ENCODE assay signal across 15 cellular contexts in the genomic region with DNA sequence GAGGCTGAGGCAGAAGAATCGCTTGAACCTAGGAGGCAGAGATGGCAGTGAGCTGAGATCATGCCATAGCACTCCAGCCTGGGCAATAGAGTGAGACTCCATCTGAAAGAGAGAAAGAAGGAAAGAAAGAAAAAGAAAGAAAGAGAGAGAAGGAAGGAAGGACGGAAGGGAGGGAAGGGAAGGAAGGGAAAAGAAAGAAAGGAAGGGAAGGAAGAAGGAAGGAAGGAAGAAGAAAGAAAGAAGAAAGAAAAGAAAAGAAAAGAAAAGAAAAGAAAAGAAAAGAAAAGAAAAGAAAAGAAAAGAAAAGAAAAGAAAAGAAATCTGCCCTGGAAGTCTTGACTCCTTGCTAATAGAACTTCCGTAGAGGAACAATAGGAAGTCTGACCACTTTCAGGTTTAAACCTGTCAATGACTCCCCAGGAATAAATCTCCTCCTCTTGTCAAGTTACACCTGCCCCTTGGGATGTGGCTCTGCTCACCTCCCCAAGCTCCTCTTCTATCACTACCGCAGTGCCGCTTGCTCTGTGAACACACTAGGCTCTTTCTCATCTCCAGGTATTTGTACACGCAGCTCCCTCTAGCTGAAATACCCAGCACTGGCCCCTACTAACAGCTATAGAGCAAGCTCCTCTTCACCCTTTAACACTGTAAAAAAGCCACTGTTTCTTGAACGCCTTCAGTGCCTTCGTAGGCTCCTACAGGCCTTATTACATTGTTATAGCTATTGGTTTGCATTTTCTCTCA.
DNase-seq lines count a peak whose midpoint lies in the region; ATAC-seq and TF ChIP-seq lines count a peak whose summit lies in the region.
"Had no signal": no experiment of that assay in that cellular context is flagged by ENCODE, and none has a peak within 500 bp of the region (broad histone marks: within the 10 kb centered on the region; RNA-seq: fewer than 3 reads in every experiment).

No MANE protein-coding gene starts in this region.

- H3K4me3 Mint-ChIP-seq in activated T-cell treated with anti-CD3 and anti-CD28 coated beads, Interleukin-2, amount 50 U/mL, for 4 hours = no peak overlapping the region
- H3K4me3 Mint-ChIP-seq: activated naive CD8-positive, alpha-beta T cell treated with anti-CD3 and anti-CD28 coated beads for 36 hours; nephron had no signal

- no peak overlapping the region for H3K4me3 ChIP-seq in choroid plexus epithelial cell (ENCODE audit: low read depth, low read length)
- H3K4me3 ChIP-seq in retinal pigment epithelial cell (ENCODE audit: low read length) = no peak overlapping the region
- H3K4me3 ChIP-seq: colonic mucosa, skin epidermis, thyroid gland had no signal

- peaks cover 11% of the 10 kb centered on the region for H3K27me3 Mint-ChIP-seq in activated T-cell treated with anti-CD3 and anti-CD28 coated beads, Interleukin-2, amount 50 U/mL, for 4 hours (ENCODE audit: low read depth)

- TF ChIP-seq CTCF in choroid plexus epithelial cell (conservative IDR thresholded peaks at IDR 0.05; ENCODE audit: low read depth, low read length) (peak; percentile 44), retinal pigment epithelial cell (conservative IDR thresholded peaks at IDR 0.05; ENCODE audit: low read depth, low read length) (peak; percentile 9)

- no peak for ATAC-seq in left lobe of liver
- ATAC-seq in activated T-cell treated with anti-CD3 and anti-CD28 coated beads, Interleukin-2, amount 50 U/mL, for 4 hours = no peak

- DNase-seq in DMS53 (lab: John Stamatoyannopoulos, UW) = peak; percentile 17
- DNase-seq in DMS53 treated with DMSO at 0.1 percent for 48 hours (lab: John Stamatoyannopoulos, UW; ENCODE audit: unreplicated experiment) = no peak
- DNase-seq in NCI-H748 (lab: John Stamatoyannopoulos, UW; ENCODE audit: unreplicated experiment) = peak; percentile 64
- DNase-seq in choroid plexus epithelial cell (ENCODE audit: low read depth) = peak; percentile 23
- no peak for DNase-seq in retinal pigment epithelial cell (ENCODE audit: low read depth)
- DNase-seq in left lobe of liver (ENCODE audit: low spot score) = no peak
- no peak for DNase-seq in central memory CD4-positive, alpha-beta T cell
- DNase-seq in activated T-cell treated with anti-CD3 and anti-CD28 coated beads, Interleukin-2, amount 50 U/mL, for 4 hours = no peak
- DNase-seq: activated naive CD8-positive, alpha-beta T cell treated with anti-CD3 and anti-CD28 coated beads for 36 hours; colonic mucosa; KBM-7; kidney; thyroid gland had no signal

- H3K36me3 Mint-ChIP-seq in activated T-cell treated with anti-CD3 and anti-CD28 coated beads, Interleukin-2, amount 50 U/mL, for 4 hours (ENCODE audit: insufficient read depth) = no peaks in the 10 kb centered on the region
- H3K36me3 Mint-ChIP-seq: activated naive CD8-positive, alpha-beta T cell treated with anti-CD3 and anti-CD28 coated beads for 36 hours had no signal

- H3K4me1 Mint-ChIP-seq in activated T-cell treated with anti-CD3 and anti-CD28 coated beads, Interleukin-2, amount 50 U/mL, for 4 hours (ENCODE audit: low read depth) = no peaks in the 10 kb centered on the region
- H3K4me1 Mint-ChIP-seq: nephron had no signal

- H3K9me3 Mint-ChIP-seq in activated T-cell treated with anti-CD3 and anti-CD28 coated beads, Interleukin-2, amount 50 U/mL, for 4 hours = peaks cover 14% of the 10 kb centered on the region

Comparison
In these comparisons a context has a peak if more than half of its experiments do, and no peak if none do; other contexts are left out.
1. DNase-seq: peak in DMS53 (single experiment), NCI-H748 (single experiment) and choroid plexus epithelial cell (single experiment); none in DMS53 treated with DMSO at 0.1 percent for 48 hours (single experiment), retinal pigment epithelial cell (single experiment), left lobe of liver (single experiment), central memory CD4-positive, alpha-beta T cell (single experiment) and activated T-cell treated with anti-CD3 and anti-CD28 coated beads, Interleukin-2, amount 50 U/mL, for 4 hours (single experiment).